Comparison of ENCODE assay signal across 13 cellular contexts in the genomic region with DNA sequence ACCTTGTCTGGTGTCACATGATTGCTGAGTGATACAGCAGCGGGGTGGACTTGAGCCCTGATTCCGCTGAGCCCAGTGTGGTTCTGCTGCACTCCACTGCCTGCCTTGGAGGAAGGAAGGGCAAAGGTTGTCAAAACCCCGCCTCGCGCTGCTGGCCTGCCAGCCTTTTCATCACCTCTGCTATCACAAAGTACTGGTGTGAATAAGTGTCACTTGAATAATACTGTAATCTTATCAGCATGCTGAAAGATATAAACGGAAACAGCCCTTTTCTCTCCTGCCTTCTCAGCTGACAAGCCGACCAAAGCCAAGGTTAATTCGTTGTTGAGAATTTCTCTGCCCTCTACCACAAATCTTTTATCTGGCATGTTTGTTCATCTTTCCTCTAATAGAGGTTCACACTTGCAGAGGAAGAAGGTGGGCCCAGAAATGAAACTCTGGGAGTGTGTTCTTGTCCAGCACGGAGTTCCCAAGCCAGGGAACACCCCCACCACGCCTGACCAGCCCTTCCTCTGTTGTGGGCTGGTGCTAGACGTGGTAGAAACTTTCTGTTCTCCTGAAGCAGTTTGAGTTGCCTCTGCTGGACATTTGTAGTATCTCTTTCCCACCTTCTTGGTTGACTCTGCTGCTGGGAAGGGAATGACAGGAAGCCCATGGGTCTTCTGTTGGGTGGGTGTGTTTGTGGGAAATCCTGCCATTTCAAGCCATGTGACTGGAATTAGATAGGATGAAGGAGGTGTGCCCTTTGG. TPM values are rescaled to one million over a fixed set of nuclear protein-coding genes. Genes with fewer than 3 reads are reported as not detected.
DNase-seq lines count a peak whose midpoint lies in the region; ATAC-seq and TF ChIP-seq lines count a peak whose summit lies in the region.
"Had no signal": no experiment of that assay in that cellular context is flagged by ENCODE, and none has a peak within 500 bp of the region (broad histone marks: within the 10 kb centered on the region; RNA-seq: fewer than 3 reads in every experiment).

No MANE protein-coding gene starts in this region.

- no peaks in the 10 kb centered on the region for H3K4me1 Mint-ChIP-seq in stimulated activated effector memory CD8-positive, alpha-beta T cell treated with anti-CD3 and anti-CD28 coated beads, Interleukin-12 subunit alpha, Interleukin-12 subunit beta, amount 100 ng/mL, for 72 hours

- no peaks in the 10 kb centered on the region for H3K36me3 Mint-ChIP-seq in stimulated activated effector memory CD8-positive, alpha-beta T cell treated with anti-CD3 and anti-CD28 coated beads, Interleukin-12 subunit alpha, Interleukin-12 subunit beta, amount 100 ng/mL, for 72 hours

- ATAC-seq in right lobe of liver (peak; percentile 97 to 99 (median 98)), HG03457 (IDR thresholded peaks at IDR 0.05; ENCODE audit: unreplicated experiment) (no peak)
- peak; percentile 40 for ATAC-seq in stimulated activated effector memory CD8-positive, alpha-beta T cell treated with anti-CD3 and anti-CD28 coated beads, Interleukin-12 subunit alpha, Interleukin-12 subunit beta, amount 100 ng/mL, for 72 hours

- no peak for TF ChIP-seq POLR2A in right lobe of liver (IDR thresholded peaks at IDR 0.05)

- no peak overlapping the region for H3K4me3 Mint-ChIP-seq in stimulated activated effector memory CD8-positive, alpha-beta T cell treated with anti-CD3 and anti-CD28 coated beads, Interleukin-12 subunit alpha, Interleukin-12 subunit beta, amount 100 ng/mL, for 72 hours
- H3K4me3 Mint-ChIP-seq: T-helper 1 cell treated with Interleukin-12 subunit alpha and Interleukin-12 subunit beta and Interleukin-4 antibody, amounts not matched to agents 30 μg/mL and 1 μg/mL, for 36 hours had no signal

- no peak overlapping the region for H3K9ac ChIP-seq in duodenal mucosa (ENCODE audit: low read depth in 1 of 2, low read length in 2 of 2)
- H3K9ac ChIP-seq: KMS-11 had no signal

- 24% methylated on average over 9 of the region's 11 CpGs for WGBS in right lobe of liver (ENCODE audit: insufficient coverage, low coverage, low lambda C conversion rate, missing lambda C conversion rate)

- peak overlapping the region; percentile 46 for H3K27ac Mint-ChIP-seq in stimulated activated effector memory CD8-positive, alpha-beta T cell treated with anti-CD3 and anti-CD28 coated beads, Interleukin-12 subunit alpha, Interleukin-12 subunit beta, amount 100 ng/mL, for 72 hours
- H3K27ac Mint-ChIP-seq: T-helper 1 cell treated with Interleukin-12 subunit alpha and Interleukin-12 subunit beta and Interleukin-4 antibody, amounts not matched to agents 30 μg/mL and 1 μg/mL, for 36 hours had no signal

- H3K9me3 Mint-ChIP-seq in stimulated activated effector memory CD8-positive, alpha-beta T cell treated with anti-CD3 and anti-CD28 coated beads, Interleukin-12 subunit alpha, Interleukin-12 subunit beta, amount 100 ng/mL, for 72 hours: no peaks in the 10 kb centered on the region
- H3K9me3 Mint-ChIP-seq: T-helper 1 cell treated with Interleukin-12 subunit alpha and Interleukin-12 subunit beta and Interleukin-4 antibody, amounts not matched to agents 30 μg/mL and 1 μg/mL, for 36 hours had no signal

- H3K27ac ChIP-seq in duodenal mucosa (ENCODE audit: low read depth, low read length) (peak overlapping the region; percentile 55), right lobe of liver (no peak overlapping the region), coronary artery (peak overlapping the region in 1 of 2 donors; percentile 35)
- H3K27ac ChIP-seq: KMS-11 had no signal

- intact Hi-C loops in right lobe of liver (cut with DNase I): no loop called here

- H3K4me1 ChIP-seq in duodenal mucosa (ENCODE audit: control insufficient read depth in 1 of 2, insufficient read depth in 2 of 2, low read length in 2 of 2) (peaks cover 24 to 33% of the 10 kb centered on the region in 2 donors), right lobe of liver (peaks cover 0 to 9% (median 2%) of the 10 kb centered on the region in 4 donors)

- TF ChIP-seq CTCF in right lobe of liver (IDR thresholded peaks at IDR 0.05) (no peak), coronary artery (IDR thresholded peaks at IDR 0.05) (no peak)

- DNase-seq in LoVo (ENCODE audit: low spot score): peak; percentile 39
- DNase-seq in right lobe of liver: peak; percentile 72 to 79 (median 78)
- DNase-seq in stimulated activated effector memory CD8-positive, alpha-beta T cell treated with anti-CD3 and anti-CD28 coated beads, Interleukin-12 subunit alpha, Interleukin-12 subunit beta, amount 100 ng/mL, for 72 hours (ENCODE audit: low spot score in 2 of 2): no peak
- no peak for DNase-seq in T-helper 1 cell
- no peak for DNase-seq in activated CD8-positive, alpha-beta memory T cell treated with anti-CD3 and anti-CD28 coated beads, Interleukin-2, amount 50 U/mL, for 48 hours
- no peak for DNase-seq in coronary artery (ENCODE audit: low spot score)
- DNase-seq: activated T-cell treated with anti-CD3 and anti-CD28 coated beads, Interleukin-2, amount 50 U/mL, for 1 hour; cerebellar nuclear complex; head of caudate nucleus had no signal

- H3K36me3 ChIP-seq in duodenal mucosa (ENCODE audit: control insufficient read depth in 1 of 2, insufficient read depth in 2 of 2, low read length in 2 of 2) (peaks cover 7 to 9% of the 10 kb centered on the region in 2 donors), right lobe of liver (no peaks in the 10 kb centered on the region)

- no peaks in the 10 kb centered on the region for H3K27me3 ChIP-seq in duodenal mucosa (ENCODE audit: control insufficient read depth in 1 of 2, insufficient read depth in 2 of 2, low read length in 2 of 2)
- H3K27me3 ChIP-seq in right lobe of liver: no peaks in the 10 kb centered on the region

- H3K9me3 ChIP-seq in duodenal mucosa (ENCODE audit: control insufficient read depth in 1 of 2, low read length in 2 of 2) (no peaks in the 10 kb centered on the region), right lobe of liver (no peaks in the 10 kb centered on the region)

- peak overlapping the region; percentile 29 to 47 for H3K4me3 ChIP-seq in duodenal mucosa (ENCODE audit: low read depth in 1 of 2, low read length in 2 of 2)
- H3K4me3 ChIP-seq in right lobe of liver: no peak overlapping the region
- no peak overlapping the region for H3K4me3 ChIP-seq in coronary artery

RNA-seq across cellular contexts. Expression of a gene that starts 21.5 kb away (rescaled TPM):
- total RNA-seq in right lobe of liver: under 1 TPM; 0.12 to 0.82 (median 0.15) TPM

Comparison
In these comparisons a context has a peak if more than half of its experiments do, and no peak if none do; other contexts are left out.
1. DNase-seq: peak in LoVo (single experiment) and right lobe of liver (3 of 3); none in stimulated activated effector memory CD8-positive, alpha-beta T cell treated with anti-CD3 and anti-CD28 coated beads, Interleukin-12 subunit alpha, Interleukin-12 subunit beta, amount 100 ng/mL, for 72 hours (0 of 2), T-helper 1 cell (0 of 5), activated CD8-positive, alpha-beta memory T cell treated with anti-CD3 and anti-CD28 coated beads, Interleukin-2, amount 50 U/mL, for 48 hours (single experiment) and coronary artery (single experiment).
2. H3K4me3 ChIP-seq: peak in duodenal mucosa (2 of 2); none in right lobe of liver (0 of 3) and coronary artery (single experiment).